11 cellular contexts compared by ENCODE assay signal in the genomic region with DNA sequence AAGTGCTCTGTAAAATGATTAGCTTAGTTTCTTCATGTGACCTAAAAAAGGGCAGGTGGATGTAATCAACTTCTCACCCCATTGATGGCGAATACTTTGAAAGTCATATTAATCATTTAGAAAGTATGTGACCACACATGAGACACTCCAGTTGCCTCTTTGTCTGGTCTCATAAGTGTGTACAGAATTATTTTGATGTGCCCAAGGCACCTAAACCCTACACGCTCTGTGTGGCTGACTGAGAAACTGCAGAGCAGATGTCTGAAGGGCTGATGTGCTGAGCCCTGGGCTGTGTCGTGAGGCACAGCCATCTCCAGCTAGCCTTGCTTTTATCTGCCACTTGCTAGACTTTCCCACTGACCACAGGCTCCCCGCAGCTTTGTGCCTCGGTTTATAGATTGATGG. TPM values are rescaled to one million over a fixed set of nuclear protein-coding genes. Genes with fewer than 3 reads are reported as not detected.
DNase-seq lines count a peak whose midpoint lies in the region; ATAC-seq, FAIRE-seq and TF ChIP-seq lines count a peak whose summit lies in the region.
"Had no signal": no experiment of that assay in that cellular context is flagged by ENCODE, and none has a peak within 500 bp of the region (broad histone marks: within the 10 kb centered on the region; RNA-seq: fewer than 3 reads in every experiment).

No MANE protein-coding gene starts in this region.

- CTCF ChIA-PET in A549 (lab: Yijun Ruan, JAX): no interaction called here

- TF ChIP-seq EP300 in A549 (IDR thresholded peaks at IDR 0.05): no peak

- H3K27ac ChIP-seq in A549: no peak overlapping the region

- H3K4me1 Mint-ChIP-seq in chondrocyte (ENCODE audit: low read depth): peaks cover 6% of the 10 kb centered on the region
- H3K4me1 Mint-ChIP-seq: naive B cell had no signal

- ATAC-seq in A549: 0 out of 6 replicates have a peak, but pooled peaks have one; percentile 39 to 40
- ATAC-seq in GM18858 (IDR thresholded peaks at IDR 0.05; ENCODE audit: unreplicated experiment): peak; percentile 100
- ATAC-seq in HG02623 (IDR thresholded peaks at IDR 0.05; ENCODE audit: unreplicated experiment): peak; percentile 99
- no peak for ATAC-seq in left colon

- H3K4me3 Mint-ChIP-seq in chondrocyte (ENCODE audit: unreplicated experiment): no peak overlapping the region
- H3K4me3 Mint-ChIP-seq: naive B cell had no signal

- no peak for TF ChIP-seq RAD21 in A549 (conservative IDR thresholded peaks at IDR 0.05 in 1 of 2, IDR thresholded peaks at IDR 0.05 in 1 of 2)

- intact Hi-C loops in left colon (cut with DNase I, micrococcal nuclease): no loop called here

- no peaks in the 10 kb centered on the region for H3K4me1 ChIP-seq in A549

- DNase-seq in A549 (ENCODE audit: low read depth in 1 of 2, low spot score in 1 of 2) (no peak), NAMALWA (ENCODE audit: low spot score) (peak; percentile 8), chondrocyte (ENCODE audit: low spot score) (no peak), DMS53 (lab: John Stamatoyannopoulos, UW) (no peak), left colon (no peak), GM03348 (ENCODE audit: low spot score) (no peak)
- DNase-seq: activated CD4-positive, alpha-beta T cell treated with anti-CD3 and anti-CD28 coated beads, Interleukin-2, amount 50 U/mL, for 48 hours; naive B cell; NCI-H1092 treated with DMSO at 0.1 percent for 48 hours had no signal

- WGBS in A549 (ENCODE audit: missing lambda C conversion rate): 30% methylated on average over 5 of the region's 5 CpGs

- no peaks in the 10 kb centered on the region for H3K36me3 Mint-ChIP-seq in chondrocyte (ENCODE audit: low read depth)
- H3K36me3 Mint-ChIP-seq: naive B cell had no signal

- TF ChIP-seq POLR2A in A549 (IDR thresholded peaks at IDR 0.05; ENCODE audit: low read length): no peak

- peaks cover 25% of the 10 kb centered on the region for H3K27me3 Mint-ChIP-seq in chondrocyte (ENCODE audit: low read depth)

- POLR2A ChIA-PET in A549 (lab: Yijun Ruan, JAX): no interaction called here

- H3K9me3 Mint-ChIP-seq in chondrocyte (ENCODE audit: low read depth): no peaks in the 10 kb centered on the region

- no peak overlapping the region for H3K27ac Mint-ChIP-seq in chondrocyte (ENCODE audit: unreplicated experiment)
- H3K27ac Mint-ChIP-seq: naive B cell had no signal

- no peak for TF ChIP-seq CTCF in A549 (IDR thresholded peaks at IDR 0.05)
- TF ChIP-seq CTCF in chondrocyte (IDR thresholded peaks at IDR 0.05): no peak

- FAIRE-seq in A549 (lab: Jason Lieb, UNC): no peak

- no peak overlapping the region for H3K4me3 ChIP-seq in A549

- no peak overlapping the region for H3K4me2 ChIP-seq in A549

- no peaks in the 10 kb centered on the region for H3K9me3 ChIP-seq in A549

TF ChIP-seq in A549, 52 proteins besides CTCF, POLR2A, EP300 and RAD21:
- TF ChIP-seq HOXB5 (CRISPR knock-in tag; IDR thresholded peaks at IDR 0.05) (no peak), PHF8 (IDR thresholded peaks at IDR 0.05; ENCODE audit: borderline replicate concordance, low read depth) (no peak), EHF (CRISPR knock-in tag; IDR thresholded peaks at IDR 0.05) (no peak)

RNA-seq across cellular contexts. Expression of a gene that starts 26.9 kb away (rescaled TPM):
- polyA plus RNA-seq in A549 (2011; rRNA removed) (0.26 and 0.66 TPM in 2 replicates), A549 (2017; fragmentation: RNase III; extraction: RNeasy Plus Mini Kit Qiagen cat#74134 plus additional on column Dnase treatment) (0.08 to 0.10 TPM (median 0.08 TPM) in 3 replicates)
- polyA plus RNA-seq in A549 (2012; cell fraction: cytosol; rRNA removed): 0.03 and 0.05 TPM in 2 replicates
- 0.05 TPM in 1 of 2 replicates, not detected in the other for polyA plus RNA-seq in A549 (2012; cell fraction: nucleus; rRNA removed)
- polyA minus RNA-seq in A549 (2011; rRNA and poly(A)+ RNA removed): 0.78 and 0.87 TPM in 2 replicates
- total RNA-seq in chondrocyte (not detected in 3 replicates), left colon (10 to 100 TPM; 74.9 to 75.9 TPM)

Comparison
In these comparisons a context has a peak if more than half of its experiments do, and no peak if none do; other contexts are left out.
1. RNA of a gene that starts 26.9 kb away (total RNA-seq): 74.9 to 75.9 TPM in left colon; not detected in chondrocyte; every median in the first group is over 10 times any median in the second.